ENCODE assay signal across 1 cellular context in the genomic region with DNA sequence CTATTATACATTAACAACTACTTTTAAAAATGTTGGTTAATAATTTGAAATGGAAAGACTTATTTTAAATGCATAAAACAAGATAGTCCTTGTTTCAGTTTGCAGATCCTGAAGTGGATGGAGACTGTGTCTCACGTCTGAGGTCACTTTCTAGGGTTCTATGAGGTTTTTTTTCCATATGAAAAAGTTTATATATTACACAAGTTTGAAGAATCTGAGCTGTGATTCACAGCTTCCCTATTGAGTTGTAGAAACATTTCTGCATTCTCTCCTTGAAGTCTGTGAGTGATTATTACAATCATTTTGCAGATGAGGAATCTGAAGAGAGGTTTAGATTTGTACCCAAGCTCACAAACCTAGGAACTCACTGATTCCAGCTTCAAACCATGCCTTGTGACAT.
TF ChIP-seq lines count a peak whose summit lies in the region.

No MANE protein-coding gene starts in this region.

TF ChIP-seq in IMR-90, 13 proteins besides CTCF, POLR2A, EP300 and RAD21:
- TF ChIP-seq CEBPB (IDR thresholded peaks at IDR 0.05; ENCODE audit: low read depth, low read length) (peak; percentile 28; the same call in 1 of the 2 replicates), BHLHE40 (IDR thresholded peaks at IDR 0.05; ENCODE audit: low read depth, low read length) (no peak)
